ENCODE assay signal across 1 cellular context in genomic region chr22:43018615-43019014, GRCh38.
TF ChIP-seq lines count a peak whose summit lies in the region.

No MANE protein-coding gene starts in this region.

TF ChIP-seq in HepG2, 621 proteins besides CTCF, POLR2A, EP300 and RAD21 (continued from another document and continues in another):
- peak; percentile 82 for TF ChIP-seq NR2F6 (IDR thresholded peaks at IDR 0.05)
- TF ChIP-seq NR2F6 (CRISPR knock-in tag; IDR thresholded peaks at IDR 0.05) = peak; percentile 93
- peak; percentile 83; the same call in 1 of the 2 replicates for TF ChIP-seq ZBTB7B (CRISPR knock-in tag; IDR thresholded peaks at IDR 0.05)
- peak; percentile 79 for TF ChIP-seq ZNF263 (CRISPR knock-in tag; IDR thresholded peaks at IDR 0.05)
- no peak for TF ChIP-seq RFX5 (IDR thresholded peaks at IDR 0.05; ENCODE audit: low read depth, low read length)
- peak; percentile 58; the same call in 1 of the 2 replicates for TF ChIP-seq MTA1 (CRISPR knock-in tag; IDR thresholded peaks at IDR 0.05; ENCODE audit: borderline replicate concordance)
- no peak for TF ChIP-seq ZHX1 (CRISPR knock-in tag; IDR thresholded peaks at IDR 0.05; ENCODE audit: low read depth)
- TF ChIP-seq RXRB (CRISPR knock-in tag; IDR thresholded peaks at IDR 0.05; ENCODE audit: borderline replicate concordance) = peak; percentile 82; the same call in 1 of the 2 replicates
- TF ChIP-seq PAX8 (CRISPR knock-in tag; IDR thresholded peaks at IDR 0.05; ENCODE audit: borderline replicate concordance) = no peak
- TF ChIP-seq STAG1 (CRISPR knock-in tag; IDR thresholded peaks at IDR 0.05) = peak; percentile 71
- TF ChIP-seq YEATS2 (CRISPR knock-in tag; IDR thresholded peaks at IDR 0.05; ENCODE audit: borderline replicate concordance) = peak; percentile 65; the same call in 1 of the 2 replicates
- peak; percentile 54; the same call in 1 of the 2 replicates for TF ChIP-seq ZNF788 (CRISPR knock-in tag; IDR thresholded peaks at IDR 0.05; ENCODE audit: borderline replicate concordance)
- TF ChIP-seq ZFP90 (CRISPR knock-in tag; IDR thresholded peaks at IDR 0.05; ENCODE audit: borderline replicate concordance) = peak; percentile 84; the same call in 1 of the 2 replicates
- peak; percentile 87 for TF ChIP-seq POLR2G (IDR thresholded peaks at IDR 0.05; ENCODE audit: low read depth, low read length)
- TF ChIP-seq SIX4 (CRISPR knock-in tag; IDR thresholded peaks at IDR 0.05) = 0 out of 2 replicates have a peak, but pooled peaks have one; percentile 22
- TF ChIP-seq, protein P1, sequence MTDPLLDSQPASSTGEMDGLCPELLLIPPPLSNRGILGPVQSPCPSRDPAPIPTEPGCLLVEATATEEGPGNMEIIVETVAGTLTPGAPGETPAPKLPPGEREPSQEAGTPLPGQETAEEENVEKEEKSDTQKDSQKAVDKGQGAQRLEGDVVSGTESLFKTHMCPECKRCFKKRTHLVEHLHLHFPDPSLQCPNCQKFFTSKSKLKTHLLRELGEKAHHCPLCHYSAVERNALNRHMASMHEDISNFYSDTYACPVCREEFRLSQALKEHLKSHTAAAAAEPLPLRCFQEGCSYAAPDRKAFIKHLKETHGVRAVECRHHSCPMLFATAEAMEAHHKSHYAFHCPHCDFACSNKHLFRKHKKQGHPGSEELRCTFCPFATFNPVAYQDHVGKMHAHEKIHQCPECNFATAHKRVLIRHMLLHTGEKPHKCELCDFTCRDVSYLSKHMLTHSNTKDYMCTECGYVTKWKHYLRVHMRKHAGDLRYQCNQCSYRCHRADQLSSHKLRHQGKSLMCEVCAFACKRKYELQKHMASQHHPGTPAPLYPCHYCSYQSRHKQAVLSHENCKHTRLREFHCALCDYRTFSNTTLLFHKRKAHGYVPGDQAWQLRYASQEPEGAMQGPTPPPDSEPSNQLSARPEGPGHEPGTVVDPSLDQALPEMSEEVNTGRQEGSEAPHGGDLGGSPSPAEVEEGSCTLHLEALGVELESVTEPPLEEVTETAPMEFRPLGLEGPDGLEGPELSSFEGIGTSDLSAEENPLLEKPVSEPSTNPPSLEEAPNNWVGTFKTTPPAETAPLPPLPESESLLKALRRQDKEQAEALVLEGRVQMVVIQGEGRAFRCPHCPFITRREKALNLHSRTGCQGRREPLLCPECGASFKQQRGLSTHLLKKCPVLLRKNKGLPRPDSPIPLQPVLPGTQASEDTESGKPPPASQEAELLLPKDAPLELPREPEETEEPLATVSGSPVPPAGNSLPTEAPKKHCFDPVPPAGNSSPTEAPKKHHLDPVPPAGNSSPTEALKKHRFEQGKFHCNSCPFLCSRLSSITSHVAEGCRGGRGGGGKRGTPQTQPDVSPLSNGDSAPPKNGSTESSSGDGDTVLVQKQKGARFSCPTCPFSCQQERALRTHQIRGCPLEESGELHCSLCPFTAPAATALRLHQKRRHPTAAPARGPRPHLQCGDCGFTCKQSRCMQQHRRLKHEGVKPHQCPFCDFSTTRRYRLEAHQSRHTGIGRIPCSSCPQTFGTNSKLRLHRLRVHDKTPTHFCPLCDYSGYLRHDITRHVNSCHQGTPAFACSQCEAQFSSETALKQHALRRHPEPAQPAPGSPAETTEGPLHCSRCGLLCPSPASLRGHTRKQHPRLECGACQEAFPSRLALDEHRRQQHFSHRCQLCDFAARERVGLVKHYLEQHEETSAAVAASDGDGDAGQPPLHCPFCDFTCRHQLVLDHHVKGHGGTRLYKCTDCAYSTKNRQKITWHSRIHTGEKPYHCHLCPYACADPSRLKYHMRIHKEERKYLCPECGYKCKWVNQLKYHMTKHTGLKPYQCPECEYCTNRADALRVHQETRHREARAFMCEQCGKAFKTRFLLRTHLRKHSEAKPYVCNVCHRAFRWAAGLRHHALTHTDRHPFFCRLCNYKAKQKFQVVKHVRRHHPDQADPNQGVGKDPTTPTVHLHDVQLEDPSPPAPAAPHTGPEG (CRISPR knock-in tag; IDR thresholded peaks at IDR 0.05) = 0 out of 2 replicates have a peak, but pooled peaks have one; percentile 39
- peak; percentile 26; the same call in 1 of the 2 replicates for TF ChIP-seq MIER2 (CRISPR knock-in tag; IDR thresholded peaks at IDR 0.05)
- peak; percentile 70 for TF ChIP-seq ELF1 (CRISPR knock-in tag; IDR thresholded peaks at IDR 0.05)
- TF ChIP-seq GATAD1 (CRISPR knock-in tag; IDR thresholded peaks at IDR 0.05) = 0 out of 2 replicates have a peak, but pooled peaks have one; percentile 26
- peak; percentile 68; the same call in 1 of the 2 replicates for TF ChIP-seq MEIS1 (CRISPR knock-in tag; IDR thresholded peaks at IDR 0.05; ENCODE audit: borderline replicate concordance)
- no peak for TF ChIP-seq ZNF20 (CRISPR knock-in tag; IDR thresholded peaks at IDR 0.05)
- TF ChIP-seq ZBTB38 (CRISPR knock-in tag; IDR thresholded peaks at IDR 0.05) = 0 out of 2 replicates have a peak, but pooled peaks have one; percentile 34
- peak; percentile 83; the same call in 1 of the 2 replicates for TF ChIP-seq MIXL1 (CRISPR knock-in tag; IDR thresholded peaks at IDR 0.05)
- TF ChIP-seq THAP11 (CRISPR knock-in tag; IDR thresholded peaks at IDR 0.05) = peak; percentile 66
- TF ChIP-seq ZBTB34 (CRISPR knock-in tag; IDR thresholded peaks at IDR 0.05) = no peak; the same call in 1 of the 2 replicates
- TF ChIP-seq SP5 (CRISPR knock-in tag; IDR thresholded peaks at IDR 0.05; ENCODE audit: borderline replicate concordance, low read depth) = peak; percentile 93
- TF ChIP-seq FOXA3 (CRISPR knock-in tag; IDR thresholded peaks at IDR 0.05) = peak; percentile 92
- TF ChIP-seq ARID2 (CRISPR knock-in tag; IDR thresholded peaks at IDR 0.05; ENCODE audit: borderline replicate concordance) = no peak
- no peak for TF ChIP-seq HNF1A (IDR thresholded peaks at IDR 0.05; ENCODE audit: low read depth)
- peak; percentile 46; the same call in 1 of the 2 replicates for TF ChIP-seq HNF1A (CRISPR knock-in tag; IDR thresholded peaks at IDR 0.05; ENCODE audit: borderline replicate concordance)
- TF ChIP-seq IRF2 (CRISPR knock-in tag; IDR thresholded peaks at IDR 0.05) = peak; percentile 59; the same call in 1 of the 2 replicates
- TF ChIP-seq PHF5A (CRISPR knock-in tag; IDR thresholded peaks at IDR 0.05; ENCODE audit: low read depth, unreplicated experiment) = peak; percentile 83
- TF ChIP-seq, protein P2, sequence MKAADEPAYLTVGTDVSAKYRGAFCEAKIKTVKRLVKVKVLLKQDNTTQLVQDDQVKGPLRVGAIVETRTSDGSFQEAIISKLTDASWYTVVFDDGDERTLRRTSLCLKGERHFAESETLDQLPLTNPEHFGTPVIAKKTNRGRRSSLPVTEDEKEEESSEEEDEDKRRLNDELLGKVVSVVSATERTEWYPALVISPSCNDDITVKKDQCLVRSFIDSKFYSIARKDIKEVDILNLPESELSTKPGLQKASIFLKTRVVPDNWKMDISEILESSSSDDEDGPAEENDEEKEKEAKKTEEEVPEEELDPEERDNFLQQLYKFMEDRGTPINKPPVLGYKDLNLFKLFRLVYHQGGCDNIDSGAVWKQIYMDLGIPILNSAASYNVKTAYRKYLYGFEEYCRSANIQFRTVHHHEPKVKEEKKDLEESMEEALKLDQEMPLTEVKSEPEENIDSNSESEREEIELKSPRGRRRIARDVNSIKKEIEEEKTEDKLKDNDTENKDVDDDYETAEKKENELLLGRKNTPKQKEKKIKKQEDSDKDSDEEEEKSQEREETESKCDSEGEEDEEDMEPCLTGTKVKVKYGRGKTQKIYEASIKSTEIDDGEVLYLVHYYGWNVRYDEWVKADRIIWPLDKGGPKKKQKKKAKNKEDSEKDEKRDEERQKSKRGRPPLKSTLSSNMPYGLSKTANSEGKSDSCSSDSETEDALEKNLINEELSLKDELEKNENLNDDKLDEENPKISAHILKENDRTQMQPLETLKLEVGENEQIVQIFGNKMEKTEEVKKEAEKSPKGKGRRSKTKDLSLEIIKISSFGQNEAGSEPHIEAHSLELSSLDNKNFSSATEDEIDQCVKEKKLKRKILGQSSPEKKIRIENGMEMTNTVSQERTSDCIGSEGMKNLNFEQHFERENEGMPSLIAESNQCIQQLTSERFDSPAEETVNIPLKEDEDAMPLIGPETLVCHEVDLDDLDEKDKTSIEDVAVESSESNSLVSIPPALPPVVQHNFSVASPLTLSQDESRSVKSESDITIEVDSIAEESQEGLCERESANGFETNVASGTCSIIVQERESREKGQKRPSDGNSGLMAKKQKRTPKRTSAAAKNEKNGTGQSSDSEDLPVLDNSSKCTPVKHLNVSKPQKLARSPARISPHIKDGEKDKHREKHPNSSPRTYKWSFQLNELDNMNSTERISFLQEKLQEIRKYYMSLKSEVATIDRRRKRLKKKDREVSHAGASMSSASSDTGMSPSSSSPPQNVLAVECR (CRISPR knock-in tag; IDR thresholded peaks at IDR 0.05; ENCODE audit: borderline replicate concordance) = peak; percentile 65; the same call in 1 of the 2 replicates
- TF ChIP-seq CEBPG (CRISPR knock-in tag; IDR thresholded peaks at IDR 0.05) = peak; percentile 75
